ENCODE assay signal across 8 cellular contexts in the genomic region with DNA sequence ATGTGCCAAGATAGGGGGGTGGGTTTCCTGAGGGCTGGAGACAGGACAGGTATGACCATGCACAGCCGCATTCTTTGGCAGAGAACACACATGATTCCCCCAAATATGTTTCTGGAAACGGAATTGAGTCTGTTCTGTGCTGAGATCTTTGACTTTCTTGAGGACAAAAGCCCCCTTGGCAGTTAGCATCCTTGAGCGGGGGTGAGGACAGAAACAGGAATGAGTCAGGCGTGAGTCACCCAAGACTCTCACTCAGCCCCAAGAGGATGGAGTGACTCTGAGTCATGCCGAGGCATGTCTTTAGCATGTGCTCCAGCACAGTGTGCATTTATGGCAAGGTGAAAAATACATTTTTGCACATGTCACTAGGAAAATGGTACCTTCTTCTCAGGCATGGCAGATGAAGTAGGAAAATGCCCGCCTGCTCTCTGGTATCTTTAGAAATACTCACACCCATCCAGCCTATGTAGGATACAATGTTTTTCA. TPM values are rescaled to one million over a fixed set of nuclear protein-coding genes. Genes with fewer than 3 reads are reported as not detected.
DNase-seq lines count a peak whose midpoint lies in the region; ATAC-seq lines count a peak whose summit lies in the region.

No MANE protein-coding gene starts in this region.

- peaks cover 86% of the 10 kb centered on the region for H3K36me3 Mint-ChIP-seq in T-cell

- H3K4me1 Mint-ChIP-seq in T-cell, result peaks cover 95 to 96% (median 96%) of the 10 kb centered on the region in 3 donors

- ATAC-seq in HG03135 (IDR thresholded peaks at IDR 0.05; ENCODE audit: unreplicated experiment), result peak; percentile 65
- ATAC-seq in T-cell (replicated peaks in 1 of 4), result peak; percentile 82 to 93 (median 92)

- peak; percentile 79 for DNase-seq in activated gamma-delta T cell treated with Interleukin-2 at 50 U/mL for 16 hours
- DNase-seq in activated gamma-delta T cell (lab: John Stamatoyannopoulos, UW), result no peak
- DNase-seq in T-cell, result peak in 28 of 34 experiments; percentile 41 to 82 (median 57)
- peak; percentile 94 for DNase-seq in amniotic epithelial cell (ENCODE audit: low read depth)
- peak; percentile 95 for DNase-seq in islet precursor cell
- peak; percentile 74 to 94 for DNase-seq in stimulated activated CD4-positive, alpha-beta T cell treated with anti-CD3 and anti-CD28 coated beads, Interleukin-4, amount 100 ng/mL, for 4 hours
- no peak for DNase-seq in SK-N-DZ (ENCODE audit: low spot score)

- no peaks in the 10 kb centered on the region for H3K9me3 Mint-ChIP-seq in T-cell

- H3K27me3 Mint-ChIP-seq in T-cell, result no peaks in the 10 kb centered on the region

- POLR2A ChIA-PET in T-cell (lab: Charles Lee), result interaction anchor here (0.6 to 1.4 kb wide), 3 partner anchors 10 to 547 kb away, joined by 3 to 5 read pairs (median 4); no protein-coding TSS in a partner anchor

- peak overlapping the region; percentile 77 to 86 (median 83) for H3K4me3 Mint-ChIP-seq in T-cell

- CTCF ChIA-PET in T-cell (lab: Charles Lee), result interaction anchor here in 1 of 2 donors (0.8 to 2.8 kb wide), 7 partner anchors 9 to 540 kb away, joined by 3 to 12 read pairs (median 3); no protein-coding TSS in a partner anchor

- peak overlapping the region; percentile 98 to 99 for H3K27ac Mint-ChIP-seq in T-cell

RNA-seq across cellular contexts. Expression of a gene that starts 52.1 kb away (rescaled TPM):
- 100 to 1,000 TPM in 4 of 5 donors, 10 to 100 TPM in 1; 80.9 to 127 (median 113) TPM for total RNA-seq in T-cell
- polyA plus RNA-seq in SK-N-DZ (2014; cell fraction: cytosol; rRNA removed), result 340 and 346 TPM in 2 replicates
- 146 and 190 TPM in 2 replicates for polyA plus RNA-seq in SK-N-DZ (2014; cell fraction: nucleus; rRNA removed)

Comparison
In these comparisons a context has a peak if more than half of its experiments do, and no peak if none do; other contexts are left out.
1. DNase-seq: peak in activated gamma-delta T cell treated with Interleukin-2 at 50 U/mL for 16 hours (single experiment), T-cell (28 of 34), amniotic epithelial cell (single experiment), islet precursor cell (single experiment) and stimulated activated CD4-positive, alpha-beta T cell treated with anti-CD3 and anti-CD28 coated beads, Interleukin-4, amount 100 ng/mL, for 4 hours (2 of 2); none in activated gamma-delta T cell (single experiment) and SK-N-DZ (single experiment).